Comparison of ENCODE assay signal across 12 cellular contexts in genomic region chr20:38181207-38181693, GRCh38. TPM values are rescaled to one million over a fixed set of nuclear protein-coding genes. Genes with fewer than 3 reads are reported as not detected.
A peak's percentile ranks its signal among the peaks of the same experiment; 100 is the strongest.
DNase-seq lines count a peak whose midpoint lies in the region; ATAC-seq and TF ChIP-seq lines count a peak whose summit lies in the region.
"Had no signal": no experiment of that assay in that cellular context is flagged by ENCODE, and none has a peak within 500 bp of the region (broad histone marks: within the 10 kb centered on the region; RNA-seq: fewer than 3 reads in every experiment).

No MANE protein-coding gene starts in this region.

- no peak overlapping the region for H3K27ac Mint-ChIP-seq in natural killer cell treated with Interleukin-12 subunit alpha and Interleukin-12 subunit beta and Interleukin-15 and Interleukin-18, amount 100 ng/mL, for 72 hours
- H3K27ac Mint-ChIP-seq in natural killer cell: no peak overlapping the region
- H3K27ac Mint-ChIP-seq: T-helper 1 cell treated with Interleukin-12 subunit alpha and Interleukin-12 subunit beta and Interleukin-4 antibody, amounts not matched to agents 30 μg/mL and 1 μg/mL, for 36 hours had no signal

- no peaks in the 10 kb centered on the region for H3K9me3 ChIP-seq in esophagus squamous epithelium

- peak; percentile 25 for DNase-seq in natural killer cell treated with Interleukin-12 subunit alpha and Interleukin-12 subunit beta and Interleukin-15 and Interleukin-18, amount 100 ng/mL, for 72 hours (ENCODE audit: low spot score)
- no peak for DNase-seq in natural killer cell
- no peak for DNase-seq in ureter (ENCODE audit: low spot score)
- no peak for DNase-seq in esophagus squamous epithelium (lab: John Stamatoyannopoulos, UW)
- DNase-seq: activated gamma-delta T cell, left colon, NCI-H1048 had no signal

- WGBS in esophagus squamous epithelium, 2 donors: 31 to 41% methylated on average over 3 to 5 of the region's 5 CpGs

- H3K4me3 Mint-ChIP-seq in natural killer cell treated with Interleukin-12 subunit alpha and Interleukin-12 subunit beta and Interleukin-15 and Interleukin-18, amount 100 ng/mL, for 72 hours: no peak overlapping the region
- H3K4me3 Mint-ChIP-seq in natural killer cell: no peak overlapping the region
- H3K4me3 Mint-ChIP-seq: T-helper 1 cell treated with Interleukin-12 subunit alpha and Interleukin-12 subunit beta and Interleukin-4 antibody, amounts not matched to agents 30 μg/mL and 1 μg/mL, for 36 hours had no signal

- no peak overlapping the region for H3K4me3 ChIP-seq in esophagus squamous epithelium

- no peaks in the 10 kb centered on the region for H3K27me3 ChIP-seq in esophagus squamous epithelium

- H3K36me3 Mint-ChIP-seq in natural killer cell treated with Interleukin-12 subunit alpha and Interleukin-12 subunit beta and Interleukin-15 and Interleukin-18, amount 100 ng/mL, for 72 hours: no peaks in the 10 kb centered on the region
- no peaks in the 10 kb centered on the region for H3K36me3 Mint-ChIP-seq in natural killer cell

- H3K9me3 Mint-ChIP-seq in natural killer cell treated with Interleukin-12 subunit alpha and Interleukin-12 subunit beta and Interleukin-15 and Interleukin-18, amount 100 ng/mL, for 72 hours: no peaks in the 10 kb centered on the region
- no peaks in the 10 kb centered on the region for H3K9me3 Mint-ChIP-seq in natural killer cell
- H3K9me3 Mint-ChIP-seq: T-helper 1 cell treated with Interleukin-12 subunit alpha and Interleukin-12 subunit beta and Interleukin-4 antibody, amounts not matched to agents 30 μg/mL and 1 μg/mL, for 36 hours had no signal

- no peak for TF ChIP-seq POLR2A in esophagus squamous epithelium (IDR thresholded peaks at IDR 0.05)

- peaks cover 17 to 32% of the 10 kb centered on the region in 2 donors for H3K27me3 Mint-ChIP-seq in natural killer cell treated with Interleukin-12 subunit alpha and Interleukin-12 subunit beta and Interleukin-15 and Interleukin-18, amount 100 ng/mL, for 72 hours
- H3K27me3 Mint-ChIP-seq in natural killer cell (ENCODE audit: low read depth in 2 of 2): peaks cover 12 to 33% of the 10 kb centered on the region in 2 donors

- no peaks in the 10 kb centered on the region for H3K4me1 Mint-ChIP-seq in natural killer cell treated with Interleukin-12 subunit alpha and Interleukin-12 subunit beta and Interleukin-15 and Interleukin-18, amount 100 ng/mL, for 72 hours (ENCODE audit: low read depth in 2 of 2)
- H3K4me1 Mint-ChIP-seq in natural killer cell: no peaks in the 10 kb centered on the region

- no peak for ATAC-seq in natural killer cell treated with Interleukin-12 subunit alpha and Interleukin-12 subunit beta and Interleukin-15 and Interleukin-18, amount 100 ng/mL, for 72 hours
- no peak for ATAC-seq in natural killer cell
- ATAC-seq in HG02870 (IDR thresholded peaks at IDR 0.05; ENCODE audit: unreplicated experiment): peak; percentile 76
- ATAC-seq in SK-N-SH treated with all-trans-retinoic acid at 6 μM for 48 hours: peak; percentile 24; the same call in 1 of the 3 replicates
- no peak for ATAC-seq in GM19397 (IDR thresholded peaks at IDR 0.05; ENCODE audit: unreplicated experiment)
- no peak for ATAC-seq in HG03039 (IDR thresholded peaks at IDR 0.05; ENCODE audit: unreplicated experiment)
- ATAC-seq: left colon had no signal

- H3K4me1 ChIP-seq in esophagus squamous epithelium: peaks cover 0 to 22% (median 0%) of the 10 kb centered on the region in 3 donors

- H3K36me3 ChIP-seq in esophagus squamous epithelium: no peaks in the 10 kb centered on the region

- intact Hi-C loops in natural killer cell (cut with micrococcal nuclease): no loop called here
- intact Hi-C loops in esophagus squamous epithelium (cut with DNase I): no loop called here

- H3K27ac ChIP-seq in esophagus squamous epithelium: no peak overlapping the region

- TF ChIP-seq CTCF in natural killer cell (IDR thresholded peaks at IDR 0.05) (no peak), esophagus squamous epithelium (IDR thresholded peaks at IDR 0.05) (no peak)

TF ChIP-seq in SK-N-SH treated with all-trans-retinoic acid at 6 μM for 48 hours, 23 proteins besides CTCF, POLR2A, EP300 and RAD21:
- TF ChIP-seq SNAI2 (CRISPR knock-in tag; IDR thresholded peaks at IDR 0.05) (no peak), PPARA (CRISPR knock-in tag; IDR thresholded peaks at IDR 0.05; ENCODE audit: borderline replicate concordance) (no peak), ISL1 (CRISPR knock-in tag; IDR thresholded peaks at IDR 0.05) (no peak), OSR1 (CRISPR knock-in tag; IDR thresholded peaks at IDR 0.05) (no peak), ZNF8 (CRISPR knock-in tag; IDR thresholded peaks at IDR 0.05) (no peak), CSDC2 (CRISPR knock-in tag; IDR thresholded peaks at IDR 0.05) (no peak), ESRRG (CRISPR knock-in tag; IDR thresholded peaks at IDR 0.05) (no peak), CSRNP3 (CRISPR knock-in tag; IDR thresholded peaks at IDR 0.05) (no peak), ZNF565 (CRISPR knock-in tag; conservative IDR thresholded peaks at IDR 0.05; ENCODE audit: low read depth) (no peak), RARB (CRISPR knock-in tag; IDR thresholded peaks at IDR 0.05) (no peak), ZNF70 (CRISPR knock-in tag; IDR thresholded peaks at IDR 0.05) (no peak), GLIS3 (CRISPR knock-in tag; IDR thresholded peaks at IDR 0.05) (no peak)
- TF ChIP-seq, protein P1, sequence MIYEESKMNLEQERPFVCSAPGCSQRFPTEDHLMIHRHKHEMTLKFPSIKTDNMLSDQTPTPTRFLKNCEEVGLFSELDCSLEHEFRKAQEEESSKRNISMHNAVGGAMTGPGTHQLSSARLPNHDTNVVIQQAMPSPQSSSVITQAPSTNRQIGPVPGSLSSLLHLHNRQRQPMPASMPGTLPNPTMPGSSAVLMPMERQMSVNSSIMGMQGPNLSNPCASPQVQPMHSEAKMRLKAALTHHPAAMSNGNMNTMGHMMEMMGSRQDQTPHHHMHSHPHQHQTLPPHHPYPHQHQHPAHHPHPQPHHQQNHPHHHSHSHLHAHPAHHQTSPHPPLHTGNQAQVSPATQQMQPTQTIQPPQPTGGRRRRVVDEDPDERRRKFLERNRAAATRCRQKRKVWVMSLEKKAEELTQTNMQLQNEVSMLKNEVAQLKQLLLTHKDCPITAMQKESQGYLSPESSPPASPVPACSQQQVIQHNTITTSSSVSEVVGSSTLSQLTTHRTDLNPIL (CRISPR knock-in tag; IDR thresholded peaks at IDR 0.05; ENCODE audit: low read depth): no peak
- TF ChIP-seq, protein P2, sequence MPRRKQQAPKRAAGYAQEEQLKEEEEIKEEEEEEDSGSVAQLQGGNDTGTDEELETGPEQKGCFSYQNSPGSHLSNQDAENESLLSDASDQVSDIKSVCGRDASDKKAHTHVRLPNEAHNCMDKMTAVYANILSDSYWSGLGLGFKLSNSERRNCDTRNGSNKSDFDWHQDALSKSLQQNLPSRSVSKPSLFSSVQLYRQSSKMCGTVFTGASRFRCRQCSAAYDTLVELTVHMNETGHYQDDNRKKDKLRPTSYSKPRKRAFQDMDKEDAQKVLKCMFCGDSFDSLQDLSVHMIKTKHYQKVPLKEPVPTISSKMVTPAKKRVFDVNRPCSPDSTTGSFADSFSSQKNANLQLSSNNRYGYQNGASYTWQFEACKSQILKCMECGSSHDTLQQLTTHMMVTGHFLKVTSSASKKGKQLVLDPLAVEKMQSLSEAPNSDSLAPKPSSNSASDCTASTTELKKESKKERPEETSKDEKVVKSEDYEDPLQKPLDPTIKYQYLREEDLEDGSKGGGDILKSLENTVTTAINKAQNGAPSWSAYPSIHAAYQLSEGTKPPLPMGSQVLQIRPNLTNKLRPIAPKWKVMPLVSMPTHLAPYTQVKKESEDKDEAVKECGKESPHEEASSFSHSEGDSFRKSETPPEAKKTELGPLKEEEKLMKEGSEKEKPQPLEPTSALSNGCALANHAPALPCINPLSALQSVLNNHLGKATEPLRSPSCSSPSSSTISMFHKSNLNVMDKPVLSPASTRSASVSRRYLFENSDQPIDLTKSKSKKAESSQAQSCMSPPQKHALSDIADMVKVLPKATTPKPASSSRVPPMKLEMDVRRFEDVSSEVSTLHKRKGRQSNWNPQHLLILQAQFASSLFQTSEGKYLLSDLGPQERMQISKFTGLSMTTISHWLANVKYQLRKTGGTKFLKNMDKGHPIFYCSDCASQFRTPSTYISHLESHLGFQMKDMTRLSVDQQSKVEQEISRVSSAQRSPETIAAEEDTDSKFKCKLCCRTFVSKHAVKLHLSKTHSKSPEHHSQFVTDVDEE (CRISPR knock-in tag; IDR thresholded peaks at IDR 0.05): no peak
TF ChIP-seq in SK-N-SH treated with all-trans-retinoic acid at 6 μM for 48 hours: peak in this region for 0.

RNA-seq across cellular contexts. Expression of gene TGM2, which starts 16.2 kb away (rescaled TPM):
- 1 to 10 TPM in 1 of 2 donors, under 1 TPM in 1; 0.81 to 2.4 TPM for total RNA-seq in natural killer cell treated with Interleukin-12 subunit alpha and Interleukin-12 subunit beta and Interleukin-15 and Interleukin-18, amount 100 ng/mL, for 72 hours
- total RNA-seq in natural killer cell: under 1 TPM in 2 of 3 donors, not detected in 1; 0.33 TPM
- 143 TPM for total RNA-seq in ureter
- total RNA-seq in esophagus squamous epithelium: 10 to 100 TPM in 2 of 4 donors, 1 to 10 TPM in 2; 2.8 to 33.2 (median 11.5) TPM

Comparison
In these comparisons a context has a peak if more than half of its experiments do, and no peak if none do; other contexts are left out.
1. ATAC-seq: peak in HG02870 (single experiment) and SK-N-SH treated with all-trans-retinoic acid at 6 μM for 48 hours (single experiment); none in natural killer cell treated with Interleukin-12 subunit alpha and Interleukin-12 subunit beta and Interleukin-15 and Interleukin-18, amount 100 ng/mL, for 72 hours (0 of 2), natural killer cell (0 of 3), GM19397 (single experiment) and HG03039 (single experiment).